ENCODE assay signal across 32 cellular contexts in genomic region chr4:39510348-39510929, GRCh38.
"Had no signal": no experiment of that assay in that cellular context is flagged by ENCODE, and none has a peak within 500 bp of the region (broad histone marks: within the 10 kb centered on the region; RNA-seq: fewer than 3 reads in every experiment).

No MANE protein-coding gene starts in this region.

- H3K79me2 ChIP-seq: parathyroid adenoma had no signal

- H3K27ac ChIP-seq: brain microvascular endothelial cell, parathyroid adenoma, right atrium auricular region, stomach, thyroid gland, upper lobe of left lung, vagina had no signal

- H3K9me3 ChIP-seq: right atrium auricular region, stomach, thyroid gland, upper lobe of left lung, vagina had no signal

- FAIRE-seq: astrocyte, keratinocyte had no signal

- H3K4me3 Mint-ChIP-seq: activated naive CD4-positive, alpha-beta T cell treated with anti-CD3 and anti-CD28 coated beads, Interleukin-2, amount 10 ng/mL, durations not matched to agents 7 days and 5 days; activated naive CD8-positive, alpha-beta T cell treated with anti-CD3 and anti-CD28 coated beads, Interleukin-2, amount 10 ng/mL, durations not matched to agents 7 days and 5 days; activated T-cell treated with anti-CD3 and anti-CD28 coated beads, Interleukin-2, amount 50 U/mL, for 24 hours; mesothelial cell of epicardium; naive thymus-derived CD8-positive, alpha-beta T cell; neural crest cell; stimulated activated naive B cell treated with anti-CD40 and anti-IgM and Interleukin-4, amounts not matched to agents 10 μg/mL and 1 μg/mL and 100 μg/mL, for 72 hours had no signal

- H3K9me3 Mint-ChIP-seq: activated naive CD4-positive, alpha-beta T cell treated with anti-CD3 and anti-CD28 coated beads, Interleukin-2, amount 10 ng/mL, durations not matched to agents 7 days and 5 days; activated naive CD8-positive, alpha-beta T cell treated with anti-CD3 and anti-CD28 coated beads, Interleukin-2, amount 10 ng/mL, durations not matched to agents 7 days and 5 days; activated T-cell treated with anti-CD3 and anti-CD28 coated beads, Interleukin-2, amount 50 U/mL, for 24 hours; mesothelial cell of epicardium; naive thymus-derived CD8-positive, alpha-beta T cell; neural crest cell; stimulated activated naive B cell treated with anti-CD40 and anti-IgM and Interleukin-4, amounts not matched to agents 10 μg/mL and 1 μg/mL and 100 μg/mL, for 72 hours had no signal

- H3K27me3 Mint-ChIP-seq: activated naive CD4-positive, alpha-beta T cell treated with anti-CD3 and anti-CD28 coated beads, Interleukin-2, amount 10 ng/mL, durations not matched to agents 7 days and 5 days; activated naive CD8-positive, alpha-beta T cell treated with anti-CD3 and anti-CD28 coated beads, Interleukin-2, amount 10 ng/mL, durations not matched to agents 7 days and 5 days; activated T-cell treated with anti-CD3 and anti-CD28 coated beads, Interleukin-2, amount 50 U/mL, for 24 hours; naive thymus-derived CD8-positive, alpha-beta T cell; stimulated activated naive B cell treated with anti-CD40 and anti-IgM and Interleukin-4, amounts not matched to agents 10 μg/mL and 1 μg/mL and 100 μg/mL, for 72 hours had no signal

- H3K4me1 ChIP-seq: parathyroid adenoma, thyroid gland had no signal

- H3K4me3 ChIP-seq: right atrium auricular region, stomach, thyroid gland, upper lobe of left lung, vagina had no signal

- H3K4me1 Mint-ChIP-seq: activated naive CD4-positive, alpha-beta T cell treated with anti-CD3 and anti-CD28 coated beads, Interleukin-2, amount 10 ng/mL, durations not matched to agents 7 days and 5 days; activated naive CD8-positive, alpha-beta T cell treated with anti-CD3 and anti-CD28 coated beads, Interleukin-2, amount 10 ng/mL, durations not matched to agents 7 days and 5 days; mesothelial cell of epicardium; neural crest cell; stimulated activated naive B cell treated with anti-CD40 and anti-IgM and Interleukin-4, amounts not matched to agents 10 μg/mL and 1 μg/mL and 100 μg/mL, for 72 hours had no signal

- H2AFZ ChIP-seq: parathyroid adenoma had no signal

- H3K27ac Mint-ChIP-seq: activated naive CD8-positive, alpha-beta T cell treated with anti-CD3 and anti-CD28 coated beads, Interleukin-2, amount 10 ng/mL, durations not matched to agents 7 days and 5 days; activated T-cell treated with anti-CD3 and anti-CD28 coated beads, Interleukin-2, amount 50 U/mL, for 24 hours; mesothelial cell of epicardium; naive thymus-derived CD8-positive, alpha-beta T cell; stimulated activated naive B cell treated with anti-CD40 and anti-IgM and Interleukin-4, amounts not matched to agents 10 μg/mL and 1 μg/mL and 100 μg/mL, for 72 hours had no signal

- ATAC-seq: esophagus mucosa; left cardiac atrium; left ventricle myocardium superior; naive thymus-derived CD8-positive, alpha-beta T cell; stimulated activated naive B cell treated with anti-CD40 and anti-IgM and Interleukin-4, amounts not matched to agents 10 μg/mL and 1 μg/mL and 100 μg/mL, for 72 hours had no signal

- H3K27me3 ChIP-seq: brain microvascular endothelial cell, right atrium auricular region, stomach, thyroid gland, upper lobe of left lung, vagina had no signal

- H3K9ac ChIP-seq: parathyroid adenoma had no signal

- DNase-seq: activated CD4-positive, alpha-beta T cell treated with anti-CD3 and anti-CD28 coated beads for 4 hours; activated CD4-positive, alpha-beta T cell treated with anti-CD3 and anti-CD28 coated beads, Interleukin-2, amount 50 U/mL, for 4 hours; activated CD4-positive, CD25-positive, alpha-beta regulatory T cell; activated CD8-positive, alpha-beta memory T cell treated with anti-CD3 and anti-CD28 coated beads, Interleukin-2, amount 50 U/mL, for 48 hours; activated gamma-delta T cell; activated naive CD4-positive, alpha-beta T cell treated with anti-CD3 and anti-CD28 coated beads, Interleukin-2, amount 10 ng/mL, durations not matched to agents 7 days and 5 days; activated naive CD8-positive, alpha-beta T cell treated with anti-CD3 and anti-CD28 coated beads, Interleukin-2, amount 10 ng/mL, durations not matched to agents 7 days and 5 days; activated T-cell treated with anti-CD3 and anti-CD28 coated beads, Interleukin-2, amount 50 U/mL, for 24 hours; amniotic stem cell; brain microvascular endothelial cell; caudate nucleus; foreskin fibroblast; head of caudate nucleus; hippocampal formation; left cardiac atrium; left ventricle myocardium superior; naive thymus-derived CD8-positive, alpha-beta T cell; nucleus accumbens; stimulated activated CD4-positive, alpha-beta T cell treated with anti-CD3 and anti-CD28 coated beads, Interleukin-15, amount 100 ng/mL, for 24 hours; stimulated activated CD4-positive, alpha-beta T cell treated with anti-CD3 and anti-CD28 coated beads, Interleukin-2, amount 100 ng/mL, for 24 hours; stimulated activated naive B cell treated with anti-CD40 and anti-IgM and Interleukin-4, amounts not matched to agents 10 μg/mL and 1 μg/mL and 100 μg/mL, for 72 hours; stomach; thyroid gland; upper lobe of left lung had no signal
